ENCODE assay signal across 1 cellular context in the genomic region with DNA sequence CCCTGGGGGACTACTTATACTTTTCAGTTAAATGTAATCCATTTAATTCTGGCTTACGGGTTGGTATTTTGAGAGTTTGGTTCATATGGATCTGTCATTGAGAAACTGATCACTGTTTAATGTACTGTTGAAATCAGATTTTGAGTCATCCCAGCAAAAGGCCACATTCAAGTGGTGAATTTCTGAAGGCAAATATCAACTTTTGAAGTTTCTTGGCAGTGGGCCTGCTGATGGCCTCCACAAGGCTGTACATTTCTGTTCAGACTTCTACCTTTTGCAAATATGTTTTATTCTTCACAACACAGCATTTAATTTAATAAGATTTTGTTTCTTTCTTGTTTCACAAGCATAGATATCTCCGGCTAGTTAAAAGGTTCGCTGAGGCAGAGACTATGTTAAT.
TF ChIP-seq lines count a peak whose summit lies in the region.

No MANE protein-coding gene starts in this region.

TF ChIP-seq in IMR-90, 13 proteins besides CTCF, POLR2A, EP300 and RAD21:
- no peak for TF ChIP-seq MAZ (IDR thresholded peaks at IDR 0.05; ENCODE audit: borderline replicate concordance, low read depth, low read length)
- TF ChIP-seq, protein P1, sequence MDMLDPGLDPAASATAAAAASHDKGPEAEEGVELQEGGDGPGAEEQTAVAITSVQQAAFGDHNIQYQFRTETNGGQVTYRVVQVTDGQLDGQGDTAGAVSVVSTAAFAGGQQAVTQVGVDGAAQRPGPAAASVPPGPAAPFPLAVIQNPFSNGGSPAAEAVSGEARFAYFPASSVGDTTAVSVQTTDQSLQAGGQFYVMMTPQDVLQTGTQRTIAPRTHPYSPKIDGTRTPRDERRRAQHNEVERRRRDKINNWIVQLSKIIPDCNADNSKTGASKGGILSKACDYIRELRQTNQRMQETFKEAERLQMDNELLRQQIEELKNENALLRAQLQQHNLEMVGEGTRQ (IDR thresholded peaks at IDR 0.05; ENCODE audit: low read depth, low read length), result no peak
- TF ChIP-seq RFX5 (IDR thresholded peaks at IDR 0.05; ENCODE audit: low read depth, low read length), result no peak
- TF ChIP-seq NFE2L2 (IDR thresholded peaks at IDR 0.05; ENCODE audit: low read depth, low read length), result no peak
- no peak for TF ChIP-seq CHD1 (IDR thresholded peaks at IDR 0.05; ENCODE audit: low read depth, low read length)
- TF ChIP-seq CEBPB (IDR thresholded peaks at IDR 0.05; ENCODE audit: low read depth, low read length), result no peak
- TF ChIP-seq FOS (IDR thresholded peaks at IDR 0.05; ENCODE audit: low read depth, low read length), result no peak
- TF ChIP-seq BHLHE40 (IDR thresholded peaks at IDR 0.05; ENCODE audit: low read depth, low read length), result no peak
